2 cellular contexts compared by ENCODE assay signal in genomic region chr15:74336061-74337005, GRCh38.
TF ChIP-seq lines count a peak whose summit lies in the region.

No MANE protein-coding gene starts in this region.

TF ChIP-seq in HepG2, 621 proteins besides CTCF, POLR2A, EP300 and RAD21:
- no peak for TF ChIP-seq POLR2AphosphoS2 (IDR thresholded peaks at IDR 0.05; ENCODE audit: low read depth, low read length)
- TF ChIP-seq REPIN1 (CRISPR knock-in tag; IDR thresholded peaks at IDR 0.05; ENCODE audit: borderline replicate concordance, low read depth), result no peak
- TF ChIP-seq ZNF768 (CRISPR knock-in tag; IDR thresholded peaks at IDR 0.05), result peak; percentile 76
TF ChIP-seq in HepG2: peak in this region for 1.

TF ChIP-seq in WTC11, 78 proteins besides CTCF, POLR2A, EP300 and RAD21:
- 0 out of 2 replicates have a peak, but pooled peaks have one; percentile 31 for TF ChIP-seq ZNF121 (CRISPR knock-in tag; IDR thresholded peaks at IDR 0.05)
- TF ChIP-seq HMGXB4 (CRISPR knock-in tag; IDR thresholded peaks at IDR 0.05), result no peak
